1 cellular context compared by ENCODE assay signal in genomic region chr16:89037261-89038152, GRCh38.
A peak's percentile ranks its signal among the peaks of the same experiment; 100 is the strongest.
TF ChIP-seq lines count a peak whose summit lies in the region.

No MANE protein-coding gene starts in this region.

TF ChIP-seq in WTC11, 78 proteins besides CTCF, POLR2A, EP300 and RAD21 (continued from another document and continues in another):
- TF ChIP-seq EMX1 (CRISPR knock-in tag; IDR thresholded peaks at IDR 0.05) (no peak), SP1 (CRISPR knock-in tag; conservative IDR thresholded peaks at IDR 0.05) (peak; percentile 45), NR2C2 (CRISPR knock-in tag; IDR thresholded peaks at IDR 0.05) (no peak), USF1 (CRISPR knock-in tag; IDR thresholded peaks at IDR 0.05) (peak; percentile 48), TEAD1 (CRISPR knock-in tag; IDR thresholded peaks at IDR 0.05) (peak; percentile 60; the same call in 1 of the 2 replicates), E2F5 (CRISPR knock-in tag; IDR thresholded peaks at IDR 0.05) (no peak), MXD4 (CRISPR knock-in tag; IDR thresholded peaks at IDR 0.05; ENCODE audit: borderline replicate concordance) (no peak), ZNF512 (CRISPR knock-in tag; IDR thresholded peaks at IDR 0.05; ENCODE audit: borderline replicate concordance) (no peak), PREB (CRISPR knock-in tag; IDR thresholded peaks at IDR 0.05; ENCODE audit: borderline replicate concordance) (0 out of 2 replicates have a peak, but pooled peaks have one; percentile 65), USF2 (CRISPR knock-in tag; IDR thresholded peaks at IDR 0.05) (no peak), SMAD4 (CRISPR knock-in tag; IDR thresholded peaks at IDR 0.05) (peak; percentile 80; the same call in 1 of the 2 replicates), E2F1 (CRISPR knock-in tag; IDR thresholded peaks at IDR 0.05) (no peak), ZNF232 (CRISPR knock-in tag; IDR thresholded peaks at IDR 0.05) (0 out of 2 replicates have a peak, but pooled peaks have one; percentile 36), JUN (CRISPR knock-in tag; IDR thresholded peaks at IDR 0.05) (0 out of 2 replicates have a peak, but pooled peaks have one; percentile 69), ATF3 (CRISPR knock-in tag; conservative IDR thresholded peaks at IDR 0.05) (0 out of 2 replicates have a peak, but pooled peaks have one; percentile 44), ZNF121 (CRISPR knock-in tag; IDR thresholded peaks at IDR 0.05) (peak; percentile 91), ZNF281 (CRISPR knock-in tag; IDR thresholded peaks at IDR 0.05) (peak; percentile 67; the same call in 1 of the 2 replicates), ZNF532 (CRISPR knock-in tag; IDR thresholded peaks at IDR 0.05; ENCODE audit: borderline replicate concordance) (no peak), STAT6 (CRISPR knock-in tag; conservative IDR thresholded peaks at IDR 0.05; ENCODE audit: low read depth) (no peak), E2F4 (CRISPR knock-in tag; IDR thresholded peaks at IDR 0.05; ENCODE audit: borderline replicate concordance, low read depth) (peak; percentile 26; the same call in 1 of the 2 replicates), ZBTB43 (CRISPR knock-in tag; IDR thresholded peaks at IDR 0.05) (0 out of 2 replicates have a peak, but pooled peaks have one; percentile 72), TP53 (CRISPR knock-in tag; IDR thresholded peaks at IDR 0.05) (no peak), NFE2L1 (CRISPR knock-in tag; IDR thresholded peaks at IDR 0.05) (0 out of 2 replicates have a peak, but pooled peaks have one; percentile 56), TCF7 (CRISPR knock-in tag; IDR thresholded peaks at IDR 0.05; ENCODE audit: low read depth) (peak; percentile 78; the same call in 1 of the 2 replicates), ERG (CRISPR knock-in tag; IDR thresholded peaks at IDR 0.05) (no peak), OVOL2 (CRISPR knock-in tag; IDR thresholded peaks at IDR 0.05; ENCODE audit: borderline replicate concordance) (no peak), TEAD4 (CRISPR knock-in tag; IDR thresholded peaks at IDR 0.05) (peak; percentile 52; the same call in 1 of the 2 replicates), CREM (CRISPR knock-in tag; IDR thresholded peaks at IDR 0.05) (0 out of 2 replicates have a peak, but pooled peaks have one; percentile 38), FOXP1 (CRISPR knock-in tag; IDR thresholded peaks at IDR 0.05; ENCODE audit: borderline replicate concordance) (peak; percentile 72)
